In genomic region chr13:38628554-38628953, GRCh38 we compare ENCODE assay signal across 1 cellular context.
TF ChIP-seq lines count a peak whose summit lies in the region.

No MANE protein-coding gene starts in this region.

TF ChIP-seq in K562, 482 proteins besides CTCF, POLR2A, EP300 and RAD21 (continued from another document):
- TF ChIP-seq TRIM25 (IDR thresholded peaks at IDR 0.05; ENCODE audit: borderline replicate concordance), result no peak
- no peak for TF ChIP-seq ZFP91 (CRISPR knock-in tag; IDR thresholded peaks at IDR 0.05)
- peak; percentile 67 for TF ChIP-seq MAFG (tag; conservative IDR thresholded peaks at IDR 0.05)
- peak; percentile 44; the same call in 1 of the 2 replicates for TF ChIP-seq C11orf30 (IDR thresholded peaks at IDR 0.05; ENCODE audit: low read depth)
- no peak for TF ChIP-seq CREBBP (IDR thresholded peaks at IDR 0.05; ENCODE audit: low read depth, low read length)
- TF ChIP-seq CCNT2 (IDR thresholded peaks at IDR 0.05; ENCODE audit: borderline replicate concordance, extremely low read depth, insufficient read length, low read depth, low read length), result no peak
- no peak for TF ChIP-seq ZNF124 (CRISPR knock-in tag; IDR thresholded peaks at IDR 0.05)
- no peak for TF ChIP-seq MYBL2 (IDR thresholded peaks at IDR 0.05; ENCODE audit: low read depth)
- no peak for TF ChIP-seq MYBL2 (CRISPR knock-in tag; IDR thresholded peaks at IDR 0.05; ENCODE audit: borderline replicate concordance)
- no peak for TF ChIP-seq CREB3L1 (IDR thresholded peaks at IDR 0.05; ENCODE audit: borderline replicate concordance, low read depth)
- no peak for TF ChIP-seq HDAC3 (IDR thresholded peaks at IDR 0.05; ENCODE audit: borderline replicate concordance, partially characterized antibody)
- TF ChIP-seq E2F3 (CRISPR knock-in tag; IDR thresholded peaks at IDR 0.05), result no peak
- no peak for TF ChIP-seq ARNT (IDR thresholded peaks at IDR 0.05)
- no peak for TF ChIP-seq SRSF1 (IDR thresholded peaks at IDR 0.05; ENCODE audit: low read depth, low read length)
- no peak for TF ChIP-seq MEF2A (IDR thresholded peaks at IDR 0.05; ENCODE audit: control insufficient read depth, low read depth, low read length)
- TF ChIP-seq SUPT5H (IDR thresholded peaks at IDR 0.05), result no peak
- peak; percentile 39; the same call in 1 of the 2 replicates for TF ChIP-seq MAFK (IDR thresholded peaks at IDR 0.05; ENCODE audit: low read length)
- TF ChIP-seq HDAC2 (IDR thresholded peaks at IDR 0.05), result no peak
- no peak for TF ChIP-seq ZBTB26 (CRISPR knock-in tag; IDR thresholded peaks at IDR 0.05)
- TF ChIP-seq ZNF316 (IDR thresholded peaks at IDR 0.05), result peak; percentile 56
- TF ChIP-seq NFE2 (IDR thresholded peaks at IDR 0.05; ENCODE audit: low read depth), result peak; percentile 50
